ENCODE assay signal across 1 cellular context in genomic region chr6:117191009-117191408, GRCh38.
TF ChIP-seq lines count a peak whose summit lies in the region.

No MANE protein-coding gene starts in this region.

TF ChIP-seq in HepG2, 621 proteins besides CTCF, POLR2A, EP300 and RAD21 (continued from another document):
- TF ChIP-seq ZNF280B (CRISPR knock-in tag; IDR thresholded peaks at IDR 0.05; ENCODE audit: borderline replicate concordance) (no peak), DRAP1 (CRISPR knock-in tag; IDR thresholded peaks at IDR 0.05) (no peak), NFIC (IDR thresholded peaks at IDR 0.05; ENCODE audit: low read length) (no peak), TRIM22 (IDR thresholded peaks at IDR 0.05) (no peak), AKNA (CRISPR knock-in tag; IDR thresholded peaks at IDR 0.05; ENCODE audit: borderline replicate concordance) (no peak)
